Comparison of ENCODE assay signal across 40 cellular contexts in the genomic region with DNA sequence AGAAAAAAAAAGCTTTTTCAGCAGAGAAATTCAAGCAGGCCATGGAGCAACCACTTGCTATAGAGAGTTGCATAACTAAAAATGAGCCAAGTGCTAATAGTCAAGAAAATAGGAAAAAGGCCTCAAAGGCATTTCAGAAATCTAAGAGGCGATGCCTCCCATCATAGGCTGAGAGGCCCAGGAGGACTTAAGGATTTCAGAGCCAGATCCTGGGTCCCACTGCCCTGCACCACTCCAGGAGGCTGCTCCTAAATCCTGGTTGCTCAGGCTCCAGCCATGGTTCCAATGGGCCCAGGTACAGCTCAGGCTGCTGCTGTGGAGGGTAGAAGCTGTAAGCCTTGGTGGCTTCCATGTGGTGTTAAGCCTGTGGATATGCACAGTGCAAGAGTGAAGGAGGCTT.
"Had no signal": no experiment of that assay in that cellular context is flagged by ENCODE, and none has a peak within 500 bp of the region (broad histone marks: within the 10 kb centered on the region; RNA-seq: fewer than 3 reads in every experiment).

No MANE protein-coding gene starts in this region.

- FAIRE-seq: astrocyte, bronchial epithelial cell had no signal

- H3K27ac ChIP-seq: adrenal gland, ascending aorta, body of pancreas, brain microvascular endothelial cell, breast epithelium, cardiac muscle cell had no signal

- H3K4me1 Mint-ChIP-seq: activated T-helper 17 cell treated with anti-CD3 and anti-CD28 coated beads, Interleukin-2, amount 50 U/mL, for 72 hours had no signal

- H3K4me3 Mint-ChIP-seq: activated naive CD4-positive, alpha-beta T cell treated with anti-CD3 and anti-CD28 coated beads for 36 hours; activated naive CD4-positive, alpha-beta T cell treated with anti-CD3 and anti-CD28 coated beads, Interleukin-2, amount 10 ng/mL, durations not matched to agents 7 days and 5 days; activated naive CD4-positive, alpha-beta T cell treated with anti-CD3 and anti-CD28 coated beads, Interleukin-2, amount 50 U/mL, for 24 hours; activated naive CD8-positive, alpha-beta T cell; activated naive CD8-positive, alpha-beta T cell treated with anti-CD3 and anti-CD28 coated beads for 36 hours; activated naive CD8-positive, alpha-beta T cell treated with anti-CD3 and anti-CD28 coated beads, Interleukin-2, amount 10 ng/mL, durations not matched to agents 7 days and 5 days; activated naive CD8-positive, alpha-beta T cell treated with anti-CD3 and anti-CD28 coated beads, Interleukin-2, amount 50 U/mL, for 24 hours; activated T-cell treated with anti-CD3 and anti-CD28 coated beads, Interleukin-2, amount 50 U/mL, for 24 hours; activated T-cell treated with anti-CD3 and anti-CD28 coated beads, Interleukin-2, amount 50 U/mL, for 4 hours; activated T-cell treated with anti-CD3 and anti-CD28 coated beads, Interleukin-2, amount 50 U/mL, for 72 hours; activated T-helper 1 cell treated with anti-CD3 and anti-CD28 coated beads, Interleukin-12 subunit alpha, Interleukin-12 subunit beta, Interleukin-2, Interleukin-4 antibody, amounts not matched to agents 30 ng/mL and 10 ng/mL and 1 ng/mL, durations not matched to agents 14 hours and 24 hours and 36 hours; activated T-helper 17 cell treated with anti-CD3 and anti-CD28 coated beads, Interleukin-2, amount 50 U/mL, for 72 hours; brain; central memory CD8-positive, alpha-beta T cell had no signal

- H3K27me3 ChIP-seq: adrenal gland, ascending aorta, body of pancreas, brain microvascular endothelial cell, breast epithelium, cardiac muscle cell had no signal

- H3K36me3 ChIP-seq: adrenal gland, brain microvascular endothelial cell, breast epithelium, cardiac muscle cell had no signal

- H3K27me3 Mint-ChIP-seq: activated naive CD4-positive, alpha-beta T cell treated with anti-CD3 and anti-CD28 coated beads, Interleukin-2, amount 10 ng/mL, durations not matched to agents 7 days and 5 days; activated naive CD4-positive, alpha-beta T cell treated with anti-CD3 and anti-CD28 coated beads, Interleukin-2, amount 50 U/mL, for 24 hours; activated naive CD8-positive, alpha-beta T cell; activated naive CD8-positive, alpha-beta T cell treated with anti-CD3 and anti-CD28 coated beads for 36 hours; activated naive CD8-positive, alpha-beta T cell treated with anti-CD3 and anti-CD28 coated beads, Interleukin-2, amount 10 ng/mL, durations not matched to agents 7 days and 5 days; activated naive CD8-positive, alpha-beta T cell treated with anti-CD3 and anti-CD28 coated beads, Interleukin-2, amount 50 U/mL, for 24 hours; activated T-cell treated with anti-CD3 and anti-CD28 coated beads, Interleukin-2, amount 50 U/mL, for 24 hours; activated T-helper 17 cell treated with anti-CD3 and anti-CD28 coated beads, Interleukin-2, amount 50 U/mL, for 72 hours; brain; central memory CD8-positive, alpha-beta T cell had no signal

- H3K4me3 ChIP-seq: adrenal gland, ascending aorta, body of pancreas, breast epithelium, cardiac muscle cell had no signal

- H3K27ac Mint-ChIP-seq: activated naive CD4-positive, alpha-beta T cell treated with anti-CD3 and anti-CD28 coated beads for 36 hours; activated naive CD4-positive, alpha-beta T cell treated with anti-CD3 and anti-CD28 coated beads, Interleukin-2, amount 10 ng/mL, durations not matched to agents 7 days and 5 days; activated naive CD4-positive, alpha-beta T cell treated with anti-CD3 and anti-CD28 coated beads, Interleukin-2, amount 50 U/mL, for 24 hours; activated naive CD4-positive, alpha-beta T cell treated with anti-CD3 and anti-CD28 coated beads, Interleukin-2, amount 50 U/mL, for 72 hours; activated naive CD8-positive, alpha-beta T cell; activated naive CD8-positive, alpha-beta T cell treated with anti-CD3 and anti-CD28 coated beads for 36 hours; activated naive CD8-positive, alpha-beta T cell treated with anti-CD3 and anti-CD28 coated beads, Interleukin-2, amount 10 ng/mL, durations not matched to agents 7 days and 5 days; activated naive CD8-positive, alpha-beta T cell treated with anti-CD3 and anti-CD28 coated beads, Interleukin-2, amount 50 U/mL, for 24 hours; activated T-cell treated with anti-CD3 and anti-CD28 coated beads, Interleukin-2, amount 50 U/mL, for 24 hours; activated T-cell treated with anti-CD3 and anti-CD28 coated beads, Interleukin-2, amount 50 U/mL, for 72 hours; activated T-helper 1 cell treated with anti-CD3 and anti-CD28 coated beads, Interleukin-12 subunit alpha, Interleukin-12 subunit beta, Interleukin-2, Interleukin-4 antibody, amounts not matched to agents 30 ng/mL and 10 ng/mL and 1 ng/mL, durations not matched to agents 14 hours and 24 hours and 36 hours; activated T-helper 17 cell treated with anti-CD3 and anti-CD28 coated beads, Interleukin-2, amount 50 U/mL, for 72 hours; activated T-helper 2 cell treated with anti-CD3 and anti-CD28 coated beads, Interferon-gamma antibody, Interleukin-2, Interleukin-4, amounts not matched to agents 10 μg/mL and 5 μg/mL and 100 μg/mL, durations not matched to agents 14 hours and 24 hours and 36 hours; brain had no signal

- ATAC-seq: activated naive CD4-positive, alpha-beta T cell treated with anti-CD3 and anti-CD28 coated beads, Interleukin-2, amount 50 U/mL, for 72 hours; activated naive CD8-positive, alpha-beta T cell treated with anti-CD3 and anti-CD28 coated beads, Interleukin-2, amount 50 U/mL, for 24 hours; activated T-cell treated with anti-CD3 and anti-CD28 coated beads, Interleukin-2, amount 50 U/mL, for 4 hours; activated T-cell treated with anti-CD3 and anti-CD28 coated beads, Interleukin-2, amount 50 U/mL, for 72 hours; activated T-helper 17 cell treated with anti-CD3 and anti-CD28 coated beads, Interleukin-2, amount 50 U/mL, for 72 hours; body of pancreas had no signal

- H3K9me3 ChIP-seq: body of pancreas had no signal

- H3K4me1 ChIP-seq: ascending aorta, breast epithelium had no signal

- DNase-seq: activated effector memory CD4-positive, alpha-beta T cell treated with anti-CD3 and anti-CD28 coated beads, Interleukin-2, amount 50 U/mL, for 16 hours; activated effector memory CD4-positive, alpha-beta T cell treated with Interleukin-2 at 50 U/mL for 16 hours; activated gamma-delta T cell; activated gamma-delta T cell treated with Interleukin-2 at 50 U/mL for 16 hours; activated naive CD4-positive, alpha-beta T cell; activated naive CD4-positive, alpha-beta T cell treated with anti-CD3 and anti-CD28 coated beads for 36 hours; activated naive CD4-positive, alpha-beta T cell treated with anti-CD3 and anti-CD28 coated beads, Interleukin-2, amount 10 ng/mL, durations not matched to agents 7 days and 5 days; activated naive CD4-positive, alpha-beta T cell treated with anti-CD3 and anti-CD28 coated beads, Interleukin-2, amount 50 U/mL, for 16 hours; activated naive CD4-positive, alpha-beta T cell treated with Interleukin-2 at 50 U/mL for 16 hours; activated naive CD8-positive, alpha-beta T cell treated with anti-CD3 and anti-CD28 coated beads for 36 hours; activated naive CD8-positive, alpha-beta T cell treated with anti-CD3 and anti-CD28 coated beads, Interleukin-2, amount 10 ng/mL, durations not matched to agents 7 days and 5 days; activated naive CD8-positive, alpha-beta T cell treated with anti-CD3 and anti-CD28 coated beads, Interleukin-2, amount 50 U/mL, for 24 hours; activated T-cell treated with anti-CD3 and anti-CD28 coated beads, Interleukin-2, amount 50 U/mL, for 1 hour; activated T-cell treated with anti-CD3 and anti-CD28 coated beads, Interleukin-2, amount 50 U/mL, for 24 hours; activated T-cell treated with anti-CD3 and anti-CD28 coated beads, Interleukin-2, amount 50 U/mL, for 4 hours; activated T-cell treated with anti-CD3 and anti-CD28 coated beads, Interleukin-2, amount 50 U/mL, for 48 hours; activated T-cell treated with anti-CD3 and anti-CD28 coated beads, Interleukin-2, amount 50 U/mL, for 72 hours; adrenal gland; amniotic stem cell; amygdala; anterior cingulate cortex; aorta; body of pancreas; brain microvascular endothelial cell; caudate nucleus; central memory CD4-positive, alpha-beta T cell; cerebellar nuclear complex had no signal
